29 cellular contexts compared by ENCODE assay signal in the genomic region with DNA sequence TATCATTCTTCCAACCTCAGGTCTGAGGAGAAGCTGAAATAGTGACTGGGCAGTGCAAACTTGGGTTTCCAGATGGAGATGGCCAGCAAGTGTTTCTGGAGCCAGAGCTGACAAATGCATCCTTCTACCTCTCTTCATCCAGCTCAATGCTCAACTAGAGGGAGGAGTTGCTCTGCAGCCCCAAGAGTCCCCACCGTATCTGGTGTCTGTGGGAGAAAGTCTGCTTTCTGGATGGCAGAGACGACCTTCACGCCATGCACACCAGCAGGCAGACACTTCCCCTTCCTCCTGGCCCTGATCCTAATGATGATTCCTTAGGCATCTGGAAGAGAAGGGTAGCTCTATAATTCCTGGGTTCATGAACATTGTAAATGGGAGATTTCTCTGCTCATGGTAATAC.
"Had no signal": no experiment of that assay in that cellular context is flagged by ENCODE, and none has a peak within 500 bp of the region (broad histone marks: within the 10 kb centered on the region; RNA-seq: fewer than 3 reads in every experiment).

No MANE protein-coding gene starts in this region.

- H3K27me3 Mint-ChIP-seq: activated CD8-positive, alpha-beta T cell treated with anti-CD3 and anti-CD28 coated beads for 36 hours had no signal

- DNase-seq: activated CD4-positive, alpha-beta T cell treated with anti-CD3 and anti-CD28 coated beads, Interleukin-2, amount 10 ng/mL, durations not matched to agents 24 days and 14 days; activated CD4-positive, alpha-beta T cell treated with anti-CD3 and anti-CD28 coated beads, Interleukin-2, amount 50 U/mL, for 4 hours; activated CD8-positive, alpha-beta T cell treated with anti-CD3 and anti-CD28 coated beads for 36 hours; activated gamma-delta T cell; activated naive CD4-positive, alpha-beta T cell treated with Interleukin-2 at 50 U/mL for 16 hours; activated naive CD8-positive, alpha-beta T cell treated with anti-CD3 and anti-CD28 coated beads, Interleukin-2, amount 10 ng/mL, durations not matched to agents 7 days and 5 days; activated T-cell treated with anti-CD3 and anti-CD28 coated beads, Interleukin-2, amount 50 U/mL, for 24 hours; amygdala; NCI-H1048; NCI-H1105 treated with DMSO at 0.1 percent for 48 hours; NCI-H1436; NCI-H1694; NCI-H1930; NCI-H2081 treated with DMSO at 0.1 percent for 48 hours; NCI-H510A; NCI-H526; NCI-H748 treated with DMSO at 0.1 percent for 48 hours; NK-92 treated with Interleukin-12 subunit alpha and Interleukin-12 subunit beta, amount 100 ng/mL, for 24 hours; OCI-M1; SHP77; SJCRH30 had no signal

- H3K27ac ChIP-seq: ascending aorta, cardiac muscle cell, SJCRH30, SK-N-MC had no signal

- H3K36me3 Mint-ChIP-seq: activated naive CD4-positive, alpha-beta T cell treated with anti-CD3 and anti-CD28 coated beads, Interleukin-2, amount 50 U/mL, for 24 hours; activated naive CD8-positive, alpha-beta T cell treated with anti-CD3 and anti-CD28 coated beads, Interleukin-2, amount 10 ng/mL, durations not matched to agents 7 days and 5 days had no signal

- H3K4me3 Mint-ChIP-seq: activated CD4-positive, alpha-beta T cell treated with anti-CD3 and anti-CD28 coated beads, Interleukin-2, amount 10 ng/mL, durations not matched to agents 24 days and 14 days; activated CD8-positive, alpha-beta T cell treated with anti-CD3 and anti-CD28 coated beads for 36 hours; activated naive CD4-positive, alpha-beta T cell treated with anti-CD3 and anti-CD28 coated beads, Interleukin-2, amount 50 U/mL, for 24 hours; activated naive CD8-positive, alpha-beta T cell treated with anti-CD3 and anti-CD28 coated beads, Interleukin-2, amount 10 ng/mL, durations not matched to agents 7 days and 5 days; activated T-cell treated with anti-CD3 and anti-CD28 coated beads, Interleukin-2, amount 50 U/mL, for 24 hours; T-helper 1 cell treated with Interleukin-12 subunit alpha and Interleukin-12 subunit beta and Interleukin-4 antibody, amounts not matched to agents 30 μg/mL and 1 μg/mL, for 36 hours; T-helper 2 cell treated with Interferon-gamma antibody and Interleukin-4, amounts not matched to agents 5 μg/mL and 100 μg/mL, for 36 hours had no signal

- H3K4me1 Mint-ChIP-seq: activated naive CD4-positive, alpha-beta T cell treated with anti-CD3 and anti-CD28 coated beads, Interleukin-2, amount 50 U/mL, for 24 hours had no signal

- H3K27me3 ChIP-seq: ascending aorta, cardiac muscle cell, SJCRH30 had no signal

- FAIRE-seq: TTC549 had no signal

- H3K4me3 ChIP-seq: ascending aorta, cardiac muscle cell, SJCRH30, SK-N-MC had no signal

- H3K4me1 ChIP-seq: ascending aorta had no signal

- H3K9me3 Mint-ChIP-seq: activated CD4-positive, alpha-beta T cell treated with anti-CD3 and anti-CD28 coated beads, Interleukin-2, amount 10 ng/mL, durations not matched to agents 24 days and 14 days; activated CD8-positive, alpha-beta T cell treated with anti-CD3 and anti-CD28 coated beads for 36 hours; activated naive CD4-positive, alpha-beta T cell treated with anti-CD3 and anti-CD28 coated beads, Interleukin-2, amount 50 U/mL, for 24 hours; activated naive CD8-positive, alpha-beta T cell treated with anti-CD3 and anti-CD28 coated beads, Interleukin-2, amount 10 ng/mL, durations not matched to agents 7 days and 5 days; activated T-cell treated with anti-CD3 and anti-CD28 coated beads, Interleukin-2, amount 50 U/mL, for 24 hours; activated T-helper 2 cell treated with anti-CD3 and anti-CD28 coated beads, Interferon-gamma antibody, Interleukin-2, Interleukin-4, amounts not matched to agents 10 μg/mL and 5 μg/mL and 100 μg/mL, durations not matched to agents 14 hours and 24 hours and 36 hours; T-helper 1 cell treated with Interleukin-12 subunit alpha and Interleukin-12 subunit beta and Interleukin-4 antibody, amounts not matched to agents 30 μg/mL and 1 μg/mL, for 36 hours; T-helper 2 cell treated with Interferon-gamma antibody and Interleukin-4, amounts not matched to agents 5 μg/mL and 100 μg/mL, for 36 hours had no signal

- H3K27ac Mint-ChIP-seq: activated CD4-positive, alpha-beta T cell treated with anti-CD3 and anti-CD28 coated beads, Interleukin-2, amount 10 ng/mL, durations not matched to agents 24 days and 14 days; activated CD8-positive, alpha-beta T cell treated with anti-CD3 and anti-CD28 coated beads for 36 hours; activated naive CD4-positive, alpha-beta T cell treated with anti-CD3 and anti-CD28 coated beads, Interleukin-2, amount 50 U/mL, for 24 hours; activated naive CD8-positive, alpha-beta T cell treated with anti-CD3 and anti-CD28 coated beads, Interleukin-2, amount 10 ng/mL, durations not matched to agents 7 days and 5 days; activated T-cell treated with anti-CD3 and anti-CD28 coated beads, Interleukin-2, amount 50 U/mL, for 24 hours; activated T-helper 2 cell treated with anti-CD3 and anti-CD28 coated beads, Interferon-gamma antibody, Interleukin-2, Interleukin-4, amounts not matched to agents 10 μg/mL and 5 μg/mL and 100 μg/mL, durations not matched to agents 14 hours and 24 hours and 36 hours; T-helper 1 cell treated with Interleukin-12 subunit alpha and Interleukin-12 subunit beta and Interleukin-4 antibody, amounts not matched to agents 30 μg/mL and 1 μg/mL, for 36 hours; T-helper 2 cell treated with Interferon-gamma antibody and Interleukin-4, amounts not matched to agents 5 μg/mL and 100 μg/mL, for 36 hours had no signal

- H3K36me3 ChIP-seq: ascending aorta, cardiac muscle cell, SJCRH30 had no signal

- ATAC-seq: activated CD8-positive, alpha-beta T cell treated with anti-CD3 and anti-CD28 coated beads for 36 hours had no signal
